In the genomic region with DNA sequence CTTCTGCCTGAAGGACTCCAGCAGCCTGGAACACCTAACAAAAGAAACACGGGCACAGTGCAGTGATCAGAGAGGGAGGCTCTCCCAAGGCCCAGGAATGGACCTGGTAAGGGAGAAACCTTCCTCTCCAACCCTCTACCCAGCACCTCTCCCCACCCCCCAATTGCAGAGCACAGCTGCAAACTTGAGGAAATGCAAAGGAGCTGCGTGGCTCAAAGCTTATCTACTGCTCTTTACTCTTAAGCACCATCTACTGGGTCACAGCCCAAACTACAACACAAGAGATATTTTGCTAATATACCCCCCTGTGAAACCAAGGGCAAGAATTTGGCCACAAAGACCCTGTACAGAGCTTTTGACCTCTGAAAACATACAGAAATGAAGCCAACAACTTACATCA, we compare ENCODE assay signal across 10 cellular contexts.
A peak's percentile ranks its signal among the peaks of the same experiment; 100 is the strongest.
DNase-seq lines count a peak whose midpoint lies in the region; ATAC-seq, FAIRE-seq and TF ChIP-seq lines count a peak whose summit lies in the region.
"Had no signal": no experiment of that assay in that cellular context is flagged by ENCODE, and none has a peak within 500 bp of the region (broad histone marks: within the 10 kb centered on the region; RNA-seq: fewer than 3 reads in every experiment).

No MANE protein-coding gene starts in this region.

- no peak overlapping the region for H3K4me3 Mint-ChIP-seq in chondrocyte (ENCODE audit: unreplicated experiment)
- H3K4me3 Mint-ChIP-seq: activated T-cell treated with anti-CD3 and anti-CD28 coated beads, Interleukin-2, amount 50 U/mL, for 72 hours had no signal

- peak; percentile 16 for TF ChIP-seq CTCF in D721Med (IDR thresholded peaks at IDR 0.05; ENCODE audit: insufficient read depth, missing control alignments)
- TF ChIP-seq CTCF in chondrocyte (IDR thresholded peaks at IDR 0.05): peak; percentile 47

- DNase-seq in D721Med (ENCODE audit: insufficient read length, low spot score) (no peak), chondrocyte (ENCODE audit: low spot score) (no peak), DMS153 (lab: John Stamatoyannopoulos, UW) (no peak), NCI-H146 (lab: John Stamatoyannopoulos, UW) (no peak), LoVo (ENCODE audit: low spot score) (no peak), OCI-M2 (lab: John Stamatoyannopoulos, UW; ENCODE audit: unreplicated experiment) (no peak)
- DNase-seq: activated T-cell treated with anti-CD3 and anti-CD28 coated beads, Interleukin-2, amount 50 U/mL, for 72 hours; naive B cell had no signal

- H3K27ac Mint-ChIP-seq in chondrocyte (ENCODE audit: unreplicated experiment): no peak overlapping the region
- H3K27ac Mint-ChIP-seq: activated T-cell treated with anti-CD3 and anti-CD28 coated beads, Interleukin-2, amount 50 U/mL, for 72 hours; naive B cell had no signal

- H3K4me1 Mint-ChIP-seq in chondrocyte (ENCODE audit: low read depth): no peaks in the 10 kb centered on the region

- no peaks in the 10 kb centered on the region for H3K36me3 Mint-ChIP-seq in chondrocyte (ENCODE audit: low read depth)
- H3K36me3 Mint-ChIP-seq: naive B cell had no signal

- no peak for TF ChIP-seq EP300 in Ishikawa (IDR thresholded peaks at IDR 0.05; ENCODE audit: borderline replicate concordance)

- FAIRE-seq in D721Med (lab: Jason Lieb, UNC): no peak

- TF ChIP-seq RAD21 in Ishikawa (IDR thresholded peaks at IDR 0.05; ENCODE audit: low read depth): peak; percentile 45; the same call in 1 of the 2 replicates

- H3K27me3 Mint-ChIP-seq in chondrocyte (ENCODE audit: low read depth): peaks cover 8% of the 10 kb centered on the region
- H3K27me3 Mint-ChIP-seq: naive B cell had no signal

- H3K9me3 Mint-ChIP-seq in chondrocyte (ENCODE audit: low read depth): peaks cover 9% of the 10 kb centered on the region

- peak; percentile 72 for ATAC-seq in GM19438 (IDR thresholded peaks at IDR 0.05; ENCODE audit: low read depth, unreplicated experiment)
- ATAC-seq: activated T-cell treated with anti-CD3 and anti-CD28 coated beads, Interleukin-2, amount 50 U/mL, for 72 hours had no signal

TF ChIP-seq in Ishikawa, 13 proteins besides CTCF, POLR2A, EP300 and RAD21:
- TF ChIP-seq CREB1 (IDR thresholded peaks at IDR 0.05; ENCODE audit: low read depth) (no peak), CEBPB (IDR thresholded peaks at IDR 0.05) (no peak), FOXM1 (IDR thresholded peaks at IDR 0.05; ENCODE audit: borderline replicate concordance, low read depth) (no peak), ZBTB7A (IDR thresholded peaks at IDR 0.05; ENCODE audit: low read depth) (no peak), EGR1 (IDR thresholded peaks at IDR 0.05) (no peak), NFIC (IDR thresholded peaks at IDR 0.05) (no peak), TCF12 (IDR thresholded peaks at IDR 0.05; ENCODE audit: low read depth) (no peak), YY1 (IDR thresholded peaks at IDR 0.05; ENCODE audit: low read depth) (no peak)
- TF ChIP-seq, protein P1, sequence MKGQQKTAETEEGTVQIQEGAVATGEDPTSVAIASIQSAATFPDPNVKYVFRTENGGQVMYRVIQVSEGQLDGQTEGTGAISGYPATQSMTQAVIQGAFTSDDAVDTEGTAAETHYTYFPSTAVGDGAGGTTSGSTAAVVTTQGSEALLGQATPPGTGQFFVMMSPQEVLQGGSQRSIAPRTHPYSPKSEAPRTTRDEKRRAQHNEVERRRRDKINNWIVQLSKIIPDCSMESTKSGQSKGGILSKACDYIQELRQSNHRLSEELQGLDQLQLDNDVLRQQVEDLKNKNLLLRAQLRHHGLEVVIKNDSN (IDR thresholded peaks at IDR 0.05): no peak
- TF ChIP-seq, protein P2, sequence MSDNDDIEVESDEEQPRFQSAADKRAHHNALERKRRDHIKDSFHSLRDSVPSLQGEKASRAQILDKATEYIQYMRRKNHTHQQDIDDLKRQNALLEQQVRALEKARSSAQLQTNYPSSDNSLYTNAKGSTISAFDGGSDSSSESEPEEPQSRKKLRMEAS (IDR thresholded peaks at IDR 0.05): no peak
- TF ChIP-seq, protein P3, sequence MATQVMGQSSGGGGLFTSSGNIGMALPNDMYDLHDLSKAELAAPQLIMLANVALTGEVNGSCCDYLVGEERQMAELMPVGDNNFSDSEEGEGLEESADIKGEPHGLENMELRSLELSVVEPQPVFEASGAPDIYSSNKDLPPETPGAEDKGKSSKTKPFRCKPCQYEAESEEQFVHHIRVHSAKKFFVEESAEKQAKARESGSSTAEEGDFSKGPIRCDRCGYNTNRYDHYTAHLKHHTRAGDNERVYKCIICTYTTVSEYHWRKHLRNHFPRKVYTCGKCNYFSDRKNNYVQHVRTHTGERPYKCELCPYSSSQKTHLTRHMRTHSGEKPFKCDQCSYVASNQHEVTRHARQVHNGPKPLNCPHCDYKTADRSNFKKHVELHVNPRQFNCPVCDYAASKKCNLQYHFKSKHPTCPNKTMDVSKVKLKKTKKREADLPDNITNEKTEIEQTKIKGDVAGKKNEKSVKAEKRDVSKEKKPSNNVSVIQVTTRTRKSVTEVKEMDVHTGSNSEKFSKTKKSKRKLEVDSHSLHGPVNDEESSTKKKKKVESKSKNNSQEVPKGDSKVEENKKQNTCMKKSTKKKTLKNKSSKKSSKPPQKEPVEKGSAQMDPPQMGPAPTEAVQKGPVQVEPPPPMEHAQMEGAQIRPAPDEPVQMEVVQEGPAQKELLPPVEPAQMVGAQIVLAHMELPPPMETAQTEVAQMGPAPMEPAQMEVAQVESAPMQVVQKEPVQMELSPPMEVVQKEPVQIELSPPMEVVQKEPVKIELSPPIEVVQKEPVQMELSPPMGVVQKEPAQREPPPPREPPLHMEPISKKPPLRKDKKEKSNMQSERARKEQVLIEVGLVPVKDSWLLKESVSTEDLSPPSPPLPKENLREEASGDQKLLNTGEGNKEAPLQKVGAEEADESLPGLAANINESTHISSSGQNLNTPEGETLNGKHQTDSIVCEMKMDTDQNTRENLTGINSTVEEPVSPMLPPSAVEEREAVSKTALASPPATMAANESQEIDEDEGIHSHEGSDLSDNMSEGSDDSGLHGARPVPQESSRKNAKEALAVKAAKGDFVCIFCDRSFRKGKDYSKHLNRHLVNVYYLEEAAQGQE (IDR thresholded peaks at IDR 0.05; ENCODE audit: low read depth): no peak
